In genomic region chr5:82276800-82277612, GRCh38 we compare ENCODE assay signal across 1 cellular context.
TF ChIP-seq lines count a peak whose summit lies in the region.

No MANE protein-coding gene starts in this region.

TF ChIP-seq in K562, 482 proteins besides CTCF, POLR2A, EP300 and RAD21 (continued from another document and continues in another):
- TF ChIP-seq CHD7 (IDR thresholded peaks at IDR 0.05; ENCODE audit: low read depth, low read length), result no peak
- 0 out of 2 replicates have a peak, but pooled peaks have one; percentile 47 for TF ChIP-seq ZBTB40 (IDR thresholded peaks at IDR 0.05)
- TF ChIP-seq ZBTB40 (CRISPR knock-in tag; IDR thresholded peaks at IDR 0.05), result no peak
- TF ChIP-seq ZNF217 (CRISPR knock-in tag; IDR thresholded peaks at IDR 0.05), result no peak
- no peak for TF ChIP-seq E2F5 (CRISPR knock-in tag; IDR thresholded peaks at IDR 0.05)
- TF ChIP-seq E4F1 (CRISPR knock-in tag; IDR thresholded peaks at IDR 0.05; ENCODE audit: borderline replicate concordance), result peak; percentile 62; the same call in 1 of the 2 replicates
- TF ChIP-seq POLR2G (IDR thresholded peaks at IDR 0.05; ENCODE audit: low read depth, low read length), result 0 out of 2 replicates have a peak, but pooled peaks have one; percentile 48
- TF ChIP-seq TRIM25 (IDR thresholded peaks at IDR 0.05; ENCODE audit: borderline replicate concordance), result no peak
- TF ChIP-seq ZNF282 (CRISPR knock-in tag; IDR thresholded peaks at IDR 0.05), result no peak
- peak; percentile 36; the same call in 1 of the 2 replicates for TF ChIP-seq POLR2AphosphoS5 (IDR thresholded peaks at IDR 0.05; ENCODE audit: control insufficient read depth, insufficient read depth, low read depth, low read length)
- no peak for TF ChIP-seq TAF9B (IDR thresholded peaks at IDR 0.05; ENCODE audit: partially characterized antibody)
- TF ChIP-seq E2F1 (CRISPR knock-in tag; IDR thresholded peaks at IDR 0.05), result no peak
- TF ChIP-seq COPS2 (conservative IDR thresholded peaks at IDR 0.05), result no peak
- TF ChIP-seq ZNF695 (CRISPR knock-in tag; IDR thresholded peaks at IDR 0.05), result 0 out of 2 replicates have a peak, but pooled peaks have one; percentile 5
- no peak for TF ChIP-seq NKRF (IDR thresholded peaks at IDR 0.05; ENCODE audit: borderline replicate concordance)
- TF ChIP-seq SNRNP70 (optimal IDR thresholded peaks at IDR 0.05; ENCODE audit: low read depth, low read length), result peak; percentile 15
- no peak for TF ChIP-seq FOXA3 (CRISPR knock-in tag; conservative IDR thresholded peaks at IDR 0.05 in 1 of 2, IDR thresholded peaks at IDR 0.05 in 1 of 2)
- peak; percentile 9 for TF ChIP-seq EWSR1 (IDR thresholded peaks at IDR 0.05; ENCODE audit: borderline replicate concordance, low read depth, partially characterized antibody)
- TF ChIP-seq ZFX (CRISPR knock-in tag; IDR thresholded peaks at IDR 0.05), result no peak
